ENCODE assay signal across 8 cellular contexts in the genomic region with DNA sequence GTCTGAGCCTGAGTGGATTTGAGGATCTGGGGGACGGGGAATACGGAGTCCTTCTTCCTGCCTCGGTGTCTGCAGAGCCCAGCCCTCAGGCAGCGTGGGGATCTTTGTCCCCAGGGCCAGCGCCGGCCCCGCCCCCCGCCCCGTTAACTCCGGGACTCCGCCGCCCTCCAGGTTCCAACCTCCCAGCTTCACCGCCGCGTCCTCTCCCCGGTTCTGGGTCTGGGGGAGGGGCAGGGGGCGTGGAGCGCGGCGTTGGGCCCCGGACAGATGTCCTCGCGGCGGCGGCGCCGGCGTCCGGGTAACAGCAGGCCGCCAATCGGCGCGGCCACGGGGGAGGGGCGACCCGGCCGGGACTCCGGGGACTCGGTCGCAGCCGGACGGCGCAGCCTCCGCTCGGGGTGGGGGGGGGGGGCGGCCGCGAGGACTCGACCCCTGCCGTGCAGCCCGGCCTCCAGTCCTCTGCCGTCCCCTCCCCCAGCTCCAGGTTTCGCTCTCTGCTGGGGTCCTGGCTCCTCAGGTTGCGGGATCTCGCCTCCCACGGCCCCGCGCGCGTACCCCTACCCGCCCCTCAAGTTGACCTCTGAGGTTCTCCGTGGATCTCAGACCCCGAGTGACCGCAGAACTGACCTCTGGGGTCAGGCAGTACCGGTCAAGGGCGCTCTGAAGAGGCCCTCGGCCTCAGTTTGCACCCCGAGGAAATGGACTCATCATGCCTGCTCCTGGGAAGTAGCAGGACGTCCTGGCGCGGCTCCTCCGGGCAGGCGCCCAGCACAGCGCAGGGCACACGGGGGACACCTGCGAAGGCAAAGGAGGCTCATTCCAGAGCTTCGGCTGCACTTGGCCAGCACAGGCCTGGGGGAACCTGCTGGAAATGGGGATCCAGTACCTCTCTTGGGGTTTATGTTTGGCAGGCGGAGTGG. TPM values are rescaled to one million over a fixed set of nuclear protein-coding genes. Genes with fewer than 3 reads are reported as not detected.
DNase-seq lines count a peak whose midpoint lies in the region; ATAC-seq and TF ChIP-seq lines count a peak whose summit lies in the region.

No MANE protein-coding gene starts in this region.

- H3K27me3 Mint-ChIP-seq in nephron (ENCODE audit: low read depth), result peaks cover 39% of the 10 kb centered on the region

- H3K27me3 ChIP-seq in ACC112 (ENCODE audit: insufficient read depth, low read length) (peaks cover 78% of the 10 kb centered on the region), HUES6 (ENCODE audit: control insufficient read depth, insufficient read depth, low read length) (peaks cover 83% of the 10 kb centered on the region), esophagus muscularis mucosa (peaks cover 6 to 99% (median 82%) of the 10 kb centered on the region in 4 donors)

- H3K9me3 ChIP-seq in HUES6 (ENCODE audit: control insufficient read depth, insufficient read depth, low read depth, low read length) (no peaks in the 10 kb centered on the region), esophagus muscularis mucosa (no peaks in the 10 kb centered on the region)

- no peaks in the 10 kb centered on the region for H3K9me3 Mint-ChIP-seq in nephron

- H3K4me3 Mint-ChIP-seq in nephron, result peak overlapping the region; percentile 79 to 94 (median 82)

- no peak overlapping the region for H2AFZ ChIP-seq in ACC112 (ENCODE audit: low read length, unreplicated experiment)

- 55% methylated on average over 23 of the region's 78 CpGs for WGBS in esophagus muscularis mucosa

- peak overlapping the region; percentile 67 for H3K9ac ChIP-seq in HUES6 (ENCODE audit: low read length)

- peaks cover 12% of the 10 kb centered on the region for H3K4me1 Mint-ChIP-seq in nephron

- H3K36me3 ChIP-seq in ACC112 (ENCODE audit: insufficient read depth, low read length) (no peaks in the 10 kb centered on the region), HUES6 (ENCODE audit: control insufficient read depth, insufficient read depth, low read length) (no peaks in the 10 kb centered on the region), esophagus muscularis mucosa (no peaks in the 10 kb centered on the region)

- DNase-seq in esophagus muscularis mucosa (ENCODE audit: extremely low spot score), result no peak
- no peak for DNase-seq in NCI-H774 (lab: John Stamatoyannopoulos, UW)
- no peak for DNase-seq in T-helper 9 cell

- no peaks in the 10 kb centered on the region for H3K79me2 ChIP-seq in ACC112 (ENCODE audit: control insufficient read depth, insufficient read depth, low read length, unreplicated experiment)

- no peak for TF ChIP-seq POLR2A in esophagus muscularis mucosa (IDR thresholded peaks at IDR 0.05; ENCODE audit: low read depth)

- no peaks in the 10 kb centered on the region for H3K36me3 Mint-ChIP-seq in nephron (ENCODE audit: low read depth)

- peak overlapping the region in 1 of 3 experiments; percentile 54 for H3K27ac Mint-ChIP-seq in nephron

- intact Hi-C loops in esophagus muscularis mucosa (cut with DNase I), result loop anchor here (5.0 to 10.0 kb wide), 3 partner anchors 87 to 677 kb away; no protein-coding TSS in a partner anchor

- H3K4me3 ChIP-seq in ACC112 (ENCODE audit: low read depth, low read length) (peak overlapping the region; percentile 70; the same call in 1 of the 2 replicates), HUES6 (ENCODE audit: low read depth, low read length) (peak overlapping the region; percentile 64), esophagus muscularis mucosa (peak overlapping the region; percentile 52 to 70 (median 62))

- H3K4me1 ChIP-seq in ACC112 (ENCODE audit: control insufficient read depth, insufficient read depth, low read length, unreplicated experiment) (peaks cover 3% of the 10 kb centered on the region), HUES6 (ENCODE audit: control insufficient read depth, insufficient read depth, low read length) (peaks cover 13% of the 10 kb centered on the region), esophagus muscularis mucosa (peaks cover 41 to 69% (median 61%) of the 10 kb centered on the region in 4 donors)

- no peak for TF ChIP-seq EP300 in esophagus muscularis mucosa (IDR thresholded peaks at IDR 0.05)

- no peak for ATAC-seq in HG02973 (IDR thresholded peaks at IDR 0.05; ENCODE audit: unreplicated experiment)
- no peak for ATAC-seq in HG03469 (IDR thresholded peaks at IDR 0.05; ENCODE audit: unreplicated experiment)

- H3K27ac ChIP-seq in ACC112 (ENCODE audit: low read depth, low read length) (no peak overlapping the region), HUES6 (ENCODE audit: low read depth, low read length) (no peak overlapping the region), esophagus muscularis mucosa (replicated peaks in 1 of 4) (no peak overlapping the region)

- TF ChIP-seq CTCF in esophagus muscularis mucosa (IDR thresholded peaks at IDR 0.05), result no peak
- no peak for TF ChIP-seq CTCF in nephron (IDR thresholded peaks at IDR 0.05; ENCODE audit: unreplicated experiment in 3 of 3)

RNA-seq across cellular contexts. Expression of a gene that starts 2.3 kb away (rescaled TPM):
- 1 to 10 TPM in 3 of 4 donors, under 1 TPM in 1; 0.86 to 3.3 (median 1.9) TPM for total RNA-seq in esophagus muscularis mucosa
